Comparison of ENCODE assay signal across 1 cellular context in genomic region chr3:14345496-14346150, GRCh38.
TF ChIP-seq lines count a peak whose summit lies in the region.

No MANE protein-coding gene starts in this region.

TF ChIP-seq in HepG2, 621 proteins besides CTCF, POLR2A, EP300 and RAD21:
- TF ChIP-seq TEAD2 (CRISPR knock-in tag; IDR thresholded peaks at IDR 0.05): no peak
- no peak for TF ChIP-seq ZNF12 (CRISPR knock-in tag; IDR thresholded peaks at IDR 0.05)
- TF ChIP-seq ZBTB20 (CRISPR knock-in tag; IDR thresholded peaks at IDR 0.05; ENCODE audit: borderline replicate concordance, low read depth): no peak
- TF ChIP-seq PHB2 (IDR thresholded peaks at IDR 0.05; ENCODE audit: partially characterized antibody): no peak
- TF ChIP-seq HNF1A (IDR thresholded peaks at IDR 0.05; ENCODE audit: low read depth): no peak
- TF ChIP-seq HNF1A (CRISPR knock-in tag; IDR thresholded peaks at IDR 0.05; ENCODE audit: borderline replicate concordance): no peak
- no peak for TF ChIP-seq NFAT5 (CRISPR knock-in tag; IDR thresholded peaks at IDR 0.05)
- TF ChIP-seq RFX3 (CRISPR knock-in tag; IDR thresholded peaks at IDR 0.05): no peak
- no peak for TF ChIP-seq SYNCRIP (IDR thresholded peaks at IDR 0.05; ENCODE audit: insufficient read depth, low read depth, low read length)
- no peak for TF ChIP-seq ZNF678 (CRISPR knock-in tag; IDR thresholded peaks at IDR 0.05)
TF ChIP-seq in HepG2: peak in this region for 0.
